In the genomic region with DNA sequence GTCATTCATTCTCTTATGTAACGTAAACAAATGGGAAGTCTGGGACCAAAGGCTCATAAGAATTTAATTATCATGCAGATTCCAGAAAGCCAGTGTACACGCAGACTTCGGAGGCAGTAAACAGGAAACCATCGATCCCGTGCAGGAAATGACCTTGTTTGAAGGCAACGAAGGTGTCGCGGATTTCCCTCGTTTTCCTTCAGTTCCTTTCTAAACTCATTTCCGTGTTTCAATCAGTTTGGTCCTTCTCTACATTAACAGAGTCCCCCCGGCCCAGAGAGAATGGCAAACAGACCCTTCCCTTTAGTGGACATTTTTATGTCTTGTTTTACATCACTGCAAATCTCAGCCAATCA, we compare ENCODE assay signal across 8 cellular contexts. TPM values are rescaled to one million over a fixed set of nuclear protein-coding genes. Genes with fewer than 3 reads are reported as not detected.
DNase-seq lines count a peak whose midpoint lies in the region; ATAC-seq and TF ChIP-seq lines count a peak whose summit lies in the region.

No MANE protein-coding gene starts in this region.

- no peaks in the 10 kb centered on the region for H4K20me1 ChIP-seq in PC-3 (ENCODE audit: low read length)

- no peak for TF ChIP-seq CTCF in PC-3 (conservative IDR thresholded peaks at IDR 0.05; ENCODE audit: low read depth, low read length)
- no peak for TF ChIP-seq CTCF in neural crest cell (conservative IDR thresholded peaks at IDR 0.05)

- ATAC-seq in PC-3 = peak; percentile 23

- H3K9me2 ChIP-seq in PC-3 (replicated peaks; ENCODE audit: low read length) = no peaks in the 10 kb centered on the region

- peak overlapping the region; percentile 93 for H3K4me2 ChIP-seq in PC-3 (ENCODE audit: low read length)

- no peaks in the 10 kb centered on the region for H3K36me3 ChIP-seq in PC-3 (ENCODE audit: low read depth, low read length)

- H2AFZ ChIP-seq in PC-3 (ENCODE audit: low read length) = peak overlapping the region; percentile 98

- no peaks in the 10 kb centered on the region for H3K9me3 ChIP-seq in PC-3 (ENCODE audit: low read length)

- H3F3A ChIP-seq in PC-3 (ENCODE audit: low read length, unreplicated experiment) = no peaks in the 10 kb centered on the region

- POLR2A ChIA-PET in HEK293T (lab: Yijun Ruan, JAX) = interaction anchor here (0.6 to 1.0 kb wide), 3 partner anchors 8 to 15 kb away, joined by 3 to 4 read pairs (median 4); no protein-coding TSS in a partner anchor
- POLR2A ChIA-PET in PC-3 (lab: Charles Lee; ENCODE audit: unreplicated experiment) = no interaction called here

- peak overlapping the region; percentile 89 for H3K27ac Mint-ChIP-seq in neural crest cell (ENCODE audit: unreplicated experiment)

- peak overlapping the region; percentile 73 for H3K9ac ChIP-seq in PC-3 (ENCODE audit: low read length)

- CTCF ChIA-PET in HEK293T (lab: Yijun Ruan, JAX) = no interaction called here
- CTCF ChIA-PET in PC-3 (lab: Charles Lee) = no interaction called here

- no peaks in the 10 kb centered on the region for H3K27me3 ChIP-seq in PC-3 (ENCODE audit: low read length)

- H3K9me3 Mint-ChIP-seq in neural crest cell = no peaks in the 10 kb centered on the region

- H3K4me1 Mint-ChIP-seq in neural crest cell = peaks cover 16% of the 10 kb centered on the region

- peak overlapping the region; percentile 79 for H3K4me3 ChIP-seq in PC-3 (ENCODE audit: low read length)

- H3K4me1 ChIP-seq in PC-3 (ENCODE audit: insufficient read depth, low read length) = peaks cover 5% of the 10 kb centered on the region; the same call in 1 of the 2 replicates

- peak overlapping the region; percentile 96; the same call in 1 of the 2 replicates for H3K27ac ChIP-seq in PC-3 (ENCODE audit: low read length)
- H3K27ac ChIP-seq in epithelial cell of prostate = peak overlapping the region; percentile 99

- peak overlapping the region; percentile 93 for H3K4me3 Mint-ChIP-seq in neural crest cell

- no TSS peak for BruUV-seq in PC-3 (replicated peaks; lab: Mats Ljungman, UMichigan)

- peak; percentile 82 for DNase-seq in NCI-H2029 (lab: John Stamatoyannopoulos, UW)
- DNase-seq in NCI-H2029 treated with DMSO at 0.1 percent for 48 hours (lab: John Stamatoyannopoulos, UW) = no peak
- DNase-seq in HEK293T (ENCODE audit: extremely low spot score) = peak; percentile 36
- no peak for DNase-seq in PC-3
- DNase-seq in epithelial cell of prostate (ENCODE audit: low read depth, low spot score) = no peak
- DNase-seq in neural crest cell (ENCODE audit: low read depth, low spot score) = no peak
- DNase-seq in H4 (ENCODE audit: low spot score) = no peak
- no peak for DNase-seq in NCI-H146 treated with DMSO at 0.1 percent for 48 hours (lab: John Stamatoyannopoulos, UW; ENCODE audit: unreplicated experiment)

- H3K27me3 Mint-ChIP-seq in neural crest cell (ENCODE audit: low read depth) = peaks cover 6% of the 10 kb centered on the region

- intact Hi-C loops in PC-3 (cut with micrococcal nuclease) = no loop called here

- no peaks in the 10 kb centered on the region for H3K79me2 ChIP-seq in PC-3 (ENCODE audit: low read length)

- no peaks in the 10 kb centered on the region for H3K36me3 Mint-ChIP-seq in neural crest cell (ENCODE audit: low read depth)

TF ChIP-seq in HEK293T, 16 proteins besides CTCF, POLR2A, EP300 and RAD21:
- TF ChIP-seq, protein P1, sequence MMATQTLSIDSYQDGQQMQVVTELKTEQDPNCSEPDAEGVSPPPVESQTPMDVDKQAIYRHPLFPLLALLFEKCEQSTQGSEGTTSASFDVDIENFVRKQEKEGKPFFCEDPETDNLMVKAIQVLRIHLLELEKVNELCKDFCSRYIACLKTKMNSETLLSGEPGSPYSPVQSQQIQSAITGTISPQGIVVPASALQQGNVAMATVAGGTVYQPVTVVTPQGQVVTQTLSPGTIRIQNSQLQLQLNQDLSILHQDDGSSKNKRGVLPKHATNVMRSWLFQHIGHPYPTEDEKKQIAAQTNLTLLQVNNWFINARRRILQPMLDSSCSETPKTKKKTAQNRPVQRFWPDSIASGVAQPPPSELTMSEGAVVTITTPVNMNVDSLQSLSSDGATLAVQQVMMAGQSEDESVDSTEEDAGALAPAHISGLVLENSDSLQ (IDR thresholded peaks at IDR 0.05) = no peak
- TF ChIP-seq L3MBTL2 (conservative IDR thresholded peaks at IDR 0.05) = peak; percentile 5
TF ChIP-seq in HEK293T: peak in this region for 1.

RNA-seq across cellular contexts. Expression of gene FOXJ2, which starts 6.3 kb away (rescaled TPM):
- total RNA-seq in PC-3 (2014; rRNA removed) (6.9 and 10.0 TPM in 2 replicates), neural crest cell (14.1 and 15.4 TPM in 2 replicates)
- 5.9 and 6.2 TPM in 2 replicates for total RNA-seq in H4 (2014; rRNA removed; shearing (Covaris generic))

RNA-seq across cellular contexts. Expression of gene C3AR1, which starts 39.9 kb away (rescaled TPM):
- total RNA-seq in PC-3 (2014; rRNA removed) (not detected in 2 replicates), neural crest cell (not detected in 2 replicates)
- total RNA-seq in H4 (2014; rRNA removed; shearing (Covaris generic)) = 0.95 and 1.8 TPM in 2 replicates

RNA-seq across cellular contexts. Expression of gene NECAP1, which starts 55.8 kb away (rescaled TPM):
- total RNA-seq in PC-3 (2014; rRNA removed) (27.8 and 34.8 TPM in 2 replicates), neural crest cell (25.7 and 27.3 TPM in 2 replicates)
- total RNA-seq in H4 (2014; rRNA removed; shearing (Covaris generic)) = 34.7 and 50.5 TPM in 2 replicates

Comparison
In these comparisons a context has a peak if more than half of its experiments do, and no peak if none do; other contexts are left out.
1. DNase-seq: peak in NCI-H2029 (single experiment) and HEK293T (single experiment); none in NCI-H2029 treated with DMSO at 0.1 percent for 48 hours (single experiment), PC-3 (single experiment), epithelial cell of prostate (single experiment), neural crest cell (single experiment), H4 (single experiment) and NCI-H146 treated with DMSO at 0.1 percent for 48 hours (single experiment).